Comparison of ENCODE assay signal across 17 cellular contexts in the genomic region with DNA sequence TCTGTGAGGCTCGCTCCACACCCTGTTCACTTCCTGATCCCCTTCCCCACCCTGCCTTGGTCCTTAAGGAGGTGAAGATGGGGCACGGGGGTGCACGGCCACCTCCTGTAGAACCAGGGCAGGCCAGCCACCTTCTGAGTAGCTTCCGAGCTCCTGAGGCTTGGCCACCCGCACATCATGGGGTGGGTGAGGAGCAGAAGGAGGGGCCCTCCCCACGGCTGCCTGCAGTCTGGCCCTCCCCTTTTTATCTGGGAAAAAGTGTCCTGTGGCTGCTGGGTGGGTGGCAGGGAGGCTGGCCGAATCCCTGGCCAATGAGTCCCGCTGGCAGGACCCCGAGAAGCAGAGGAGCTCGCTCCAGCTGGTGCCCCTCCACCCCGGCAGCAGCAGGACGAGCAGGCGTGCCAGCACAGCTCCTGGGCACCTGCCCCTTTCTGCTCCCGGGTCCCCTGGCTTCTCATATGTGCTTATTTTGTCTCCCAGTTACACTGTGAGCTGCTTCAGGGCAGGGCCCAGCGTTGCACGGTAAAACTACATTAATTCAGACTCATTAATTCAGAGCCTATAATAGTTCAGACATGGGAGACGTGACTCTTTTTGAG.
DNase-seq lines count a peak whose midpoint lies in the region; ATAC-seq and TF ChIP-seq lines count a peak whose summit lies in the region.
"Had no signal": no experiment of that assay in that cellular context is flagged by ENCODE, and none has a peak within 500 bp of the region (broad histone marks: within the 10 kb centered on the region; RNA-seq: fewer than 3 reads in every experiment).

No MANE protein-coding gene starts in this region.

- no peak for TF ChIP-seq POLR2A in sigmoid colon (IDR thresholded peaks at IDR 0.05)

- ATAC-seq in HG03460 (IDR thresholded peaks at IDR 0.05; ENCODE audit: unreplicated experiment) (no peak), HG03520 (IDR thresholded peaks at IDR 0.05; ENCODE audit: unreplicated experiment) (no peak)
- ATAC-seq: effector memory CD8-positive, alpha-beta T cell; K562; mucosa of descending colon had no signal

- H3K4me1 ChIP-seq in right atrium auricular region (peaks cover 0 to 55% of the 10 kb centered on the region in 2 donors), sigmoid colon (peaks cover 0 to 51% (median 33%) of the 10 kb centered on the region in 4 donors)

- H3K9me3 ChIP-seq in WERI-Rb-1 (ENCODE audit: severe bottlenecking) (peaks cover 13% of the 10 kb centered on the region), right atrium auricular region (peaks cover 7 to 17% of the 10 kb centered on the region in 2 donors), sigmoid colon (peaks cover 7 to 12% (median 9%) of the 10 kb centered on the region in 4 donors)

- peak overlapping the region; percentile 21 for H3K27ac ChIP-seq in WERI-Rb-1
- H3K27ac ChIP-seq in right atrium auricular region = peak overlapping the region; percentile 65 to 79
- peak overlapping the region; percentile 44 to 78 (median 68) for H3K27ac ChIP-seq in sigmoid colon

- no peak for TF ChIP-seq EP300 in sigmoid colon (IDR thresholded peaks at IDR 0.05)

- TF ChIP-seq CTCF in WERI-Rb-1 (IDR thresholded peaks at IDR 0.05; ENCODE audit: low read depth, low read length) (no peak), right atrium auricular region (IDR thresholded peaks at IDR 0.05) (no peak), sigmoid colon (IDR thresholded peaks at IDR 0.05) (no peak)

- 90 to 94% methylated on average over 17 of the region's 17 CpGs for WGBS in sigmoid colon, 2 donors

- DNase-seq in NCI-H1105 treated with DMSO at 0.1 percent for 48 hours (lab: John Stamatoyannopoulos, UW) (peak; percentile 25), WERI-Rb-1 (no peak), right atrium auricular region (ENCODE audit: low spot score) (no peak), sigmoid colon (no peak), MV-4-11 (lab: John Stamatoyannopoulos, UW) (no peak), Kasumi-1 (lab: John Stamatoyannopoulos, UW) (no peak)
- DNase-seq: activated CD4-positive, alpha-beta T cell treated with anti-CD3 and anti-CD28 coated beads for 48 hours; activated effector memory CD4-positive, alpha-beta T cell treated with Interleukin-2 at 50 U/mL for 16 hours; effector memory CD8-positive, alpha-beta T cell; HCEC 1CT; mucosa of descending colon; stimulated activated CD4-positive, alpha-beta T cell treated with anti-CD3 and anti-CD28 coated beads, Interleukin-2, amount 100 ng/mL, for 48 hours; SW 1271 had no signal

- no peak overlapping the region for H3K4me3 ChIP-seq in WERI-Rb-1 (ENCODE audit: low read depth, low read length)
- H3K4me3 ChIP-seq in right atrium auricular region = no peak overlapping the region
- H3K4me3 ChIP-seq in sigmoid colon = no peak overlapping the region
- H3K4me3 ChIP-seq: K562, mucosa of descending colon, skin epidermis had no signal

- H3K36me3 ChIP-seq in WERI-Rb-1 (peaks cover 21% of the 10 kb centered on the region), right atrium auricular region (peaks cover 13% of the 10 kb centered on the region), sigmoid colon (peaks cover 0 to 25% (median 6%) of the 10 kb centered on the region in 4 donors)

- H3K27me3 ChIP-seq in WERI-Rb-1 (ENCODE audit: insufficient read depth, low read depth, severe bottlenecking) = no peaks in the 10 kb centered on the region
- H3K27me3 ChIP-seq in right atrium auricular region = no peaks in the 10 kb centered on the region
- no peaks in the 10 kb centered on the region for H3K27me3 ChIP-seq in sigmoid colon

- intact Hi-C loops in sigmoid colon (cut with DNase I) = no loop called here

Comparison
In these comparisons a context has a peak if more than half of its experiments do, and no peak if none do; other contexts are left out.
1. H3K27ac ChIP-seq: peak in every context shown above with its lines; median percentile 72 in right atrium auricular region; 68 in sigmoid colon; 21 in WERI-Rb-1.